Comparison of ENCODE assay signal across 9 cellular contexts in genomic region chrX:15334561-15334960, GRCh38. TPM values are rescaled to one million over a fixed set of nuclear protein-coding genes. Genes with fewer than 3 reads are reported as not detected.
A peak's percentile ranks its signal among the peaks of the same experiment; 100 is the strongest.
DNase-seq lines count a peak whose midpoint lies in the region; ATAC-seq and TF ChIP-seq lines count a peak whose summit lies in the region.
"Had no signal": no experiment of that assay in that cellular context is flagged by ENCODE, and none has a peak within 500 bp of the region (broad histone marks: within the 10 kb centered on the region; RNA-seq: fewer than 3 reads in every experiment).

No MANE protein-coding gene starts in this region.

- H3K9me3 ChIP-seq in BLaER1 treated with 17β-estradiol and CSF1 and Interleukin-3, amounts not matched to agents 10 nM and 100 nM (replicated peaks in 1 of 11) = peaks cover 0 to 10% (median 0%) of the 10 kb centered on the region in 11 experiments; a peak in 4 of 22 replicates
- no peaks in the 10 kb centered on the region for H3K9me3 ChIP-seq in upper lobe of right lung

- TF ChIP-seq CTCF in lower leg skin (IDR thresholded peaks at IDR 0.05) (no peak), upper lobe of right lung (IDR thresholded peaks at IDR 0.05) (no peak)

- no peak for TF ChIP-seq POLR2A in lower leg skin (IDR thresholded peaks at IDR 0.05)

- peak overlapping the region; percentile 80 to 93 (median 86) for H3K9ac ChIP-seq in BLaER1 treated with 17β-estradiol and CSF1 and Interleukin-3, amounts not matched to agents 10 nM and 100 nM

- H3K27me3 ChIP-seq in BLaER1 treated with 17β-estradiol and CSF1 and Interleukin-3, amounts not matched to agents 10 nM and 100 nM = peaks cover 92 to 100% (median 98%) of the 10 kb centered on the region in 11 experiments
- no peaks in the 10 kb centered on the region for H3K27me3 ChIP-seq in upper lobe of right lung

- WGBS in lower leg skin, 2 donors = 9 to 50% methylated on average over 7 of the region's 7 CpGs

- H3K36me3 ChIP-seq in BLaER1 treated with 17β-estradiol and CSF1 and Interleukin-3, amounts not matched to agents 10 nM and 100 nM = peaks cover 7 to 36% (median 14%) of the 10 kb centered on the region in 11 experiments; a peak in 16 of 22 replicates
- peaks cover 9% of the 10 kb centered on the region for H3K36me3 ChIP-seq in upper lobe of right lung

- peaks cover 0 to 14% (median 0%) of the 10 kb centered on the region in 11 experiments; a peak in 3 of 22 replicates for H4K20me1 ChIP-seq in BLaER1 treated with 17β-estradiol and CSF1 and Interleukin-3, amounts not matched to agents 10 nM and 100 nM

- intact Hi-C loops in lower leg skin (cut with DNase I; ENCODE audit: low total_unique reads) = no loop called here
- intact Hi-C loops in upper lobe of right lung (cut with DNase I) = no loop called here

- ATAC-seq in upper lobe of right lung = no peak
- no peak for ATAC-seq in HG03457 (IDR thresholded peaks at IDR 0.05; ENCODE audit: unreplicated experiment)
- no peak for ATAC-seq in HG02885 (IDR thresholded peaks at IDR 0.05; ENCODE audit: poor library complexity, unreplicated experiment)

- H3K4me3 ChIP-seq in BLaER1 treated with 17β-estradiol and CSF1 and Interleukin-3, amounts not matched to agents 10 nM and 100 nM = peak overlapping the region; percentile 68 to 86 (median 80)
- H3K4me3 ChIP-seq in lower leg skin (ENCODE audit: low read depth, poor library complexity, severe bottlenecking) (peak overlapping the region; percentile 55), upper lobe of right lung (peak overlapping the region; percentile 68)

- H3K4me2 ChIP-seq in BLaER1 treated with 17β-estradiol and CSF1 and Interleukin-3, amounts not matched to agents 10 nM and 100 nM = peak overlapping the region; percentile 44 to 75 (median 67)

- H3K4me1 ChIP-seq in BLaER1 treated with 17β-estradiol and CSF1 and Interleukin-3, amounts not matched to agents 10 nM and 100 nM = peaks cover 5 to 13% (median 7%) of the 10 kb centered on the region in 10 experiments; a peak in 10 of 20 replicates
- no peaks in the 10 kb centered on the region for H3K4me1 ChIP-seq in upper lobe of right lung

- peak overlapping the region; percentile 70 to 90 (median 79); a peak in 21 of 22 replicates for H3K27ac ChIP-seq in BLaER1 treated with 17β-estradiol and CSF1 and Interleukin-3, amounts not matched to agents 10 nM and 100 nM
- H3K27ac ChIP-seq in upper lobe of right lung = peak overlapping the region; percentile 94

- DNase-seq in HT-29 (ENCODE audit: low spot score) (peak; percentile 12), astrocyte of the hippocampus (ENCODE audit: low read depth, low spot score) (peak; percentile 22), lower leg skin (ENCODE audit: low spot score in 2 of 2) (no peak), upper lobe of right lung (no peak), NCI-H2107 treated with DMSO at 0.1 percent for 48 hours (lab: John Stamatoyannopoulos, UW; ENCODE audit: unreplicated experiment) (no peak)

RNA-seq across cellular contexts. Expression of gene PIGA, which starts 0.8 kb away (rescaled TPM):
- 5.3 and 9.0 TPM in 2 replicates for total RNA-seq in HT-29 (2014; rRNA removed; shearing (Covaris generic))
- total RNA-seq in lower leg skin (10 to 100 TPM in 3 of 4 donors, 1 to 10 TPM in 1; 9.5 to 28.6 (median 14.1) TPM), upper lobe of right lung (29.4 TPM)

RNA-seq across cellular contexts. Expression of gene ASB11, which starts 19.1 kb away (rescaled TPM):
- not detected in 2 replicates for total RNA-seq in HT-29 (2014; rRNA removed; shearing (Covaris generic))
- total RNA-seq in lower leg skin = 1 to 10 TPM in 2 of 4 donors, under 1 TPM in 1, not detected in 1; 0.55 to 1.8 (median 1.7) TPM
- total RNA-seq in upper lobe of right lung = 0.17 TPM
- total RNA-seq: LHCN-M2 had no signal

RNA-seq across cellular contexts. Expression of gene VEGFD, which starts 49.7 kb away (rescaled TPM):
- 0.08 TPM in 1 of 2 replicates, not detected in the other for total RNA-seq in HT-29 (2014; rRNA removed; shearing (Covaris generic))
- 1 to 10 TPM in 2 of 4 donors, not detected in 2; 1.5 to 1.8 TPM for total RNA-seq in lower leg skin
- total RNA-seq in upper lobe of right lung = 80.1 TPM
- total RNA-seq: LHCN-M2 had no signal

Comparison
In these comparisons a context has a peak if more than half of its experiments do, and no peak if none do; other contexts are left out.
1. DNase-seq: peak in HT-29 (single experiment) and astrocyte of the hippocampus (single experiment); none in lower leg skin (0 of 2), upper lobe of right lung (single experiment) and NCI-H2107 treated with DMSO at 0.1 percent for 48 hours (single experiment).
2. RNA of gene VEGFD, which starts 49.7 kb away (total RNA-seq): 80.1 TPM in upper lobe of right lung (single experiment); 1.5 to 1.8 TPM in lower leg skin and 0.08 TPM in HT-29; every median in the first group is over 10 times any median in the second.
3. Peak in every context shown above with its lines, with median percentiles within 50 percentile points of each other: H3K4me3 ChIP-seq.